In genomic region chr2:161250864-161251436, GRCh38 we compare ENCODE assay signal across 1 cellular context.
TF ChIP-seq lines count a peak whose summit lies in the region.

No MANE protein-coding gene starts in this region.

TF ChIP-seq in HepG2, 621 proteins besides CTCF, POLR2A, EP300 and RAD21 (continued from another document and continues in another):
- TF ChIP-seq PBX2 (CRISPR knock-in tag; IDR thresholded peaks at IDR 0.05) (no peak), STAG1 (CRISPR knock-in tag; IDR thresholded peaks at IDR 0.05) (peak; percentile 75), CENPX (CRISPR knock-in tag; IDR thresholded peaks at IDR 0.05) (no peak), SRSF9 (IDR thresholded peaks at IDR 0.05; ENCODE audit: borderline replicate concordance, insufficient read depth, low read depth, low read length, poor library complexity, severe bottlenecking) (no peak), ZBTB7A (CRISPR knock-in tag; IDR thresholded peaks at IDR 0.05) (no peak), SAP130 (CRISPR knock-in tag; IDR thresholded peaks at IDR 0.05; ENCODE audit: low read depth) (0 out of 2 replicates have a peak, but pooled peaks have one; percentile 19), MBD4 (IDR thresholded peaks at IDR 0.05; ENCODE audit: borderline replicate concordance, low read length) (peak; percentile 51; the same call in 1 of the 2 replicates), HNRNPK (IDR thresholded peaks at IDR 0.05; ENCODE audit: low read depth, low read length, poor library complexity, severe bottlenecking) (no peak), TFDP2 (CRISPR knock-in tag; IDR thresholded peaks at IDR 0.05) (no peak), SUZ12 (IDR thresholded peaks at IDR 0.05; ENCODE audit: low read depth, low read length) (no peak), KDM6A (CRISPR knock-in tag; IDR thresholded peaks at IDR 0.05; ENCODE audit: low read depth) (no peak), E2F5 (CRISPR knock-in tag; conservative IDR thresholded peaks at IDR 0.05) (no peak), YEATS2 (CRISPR knock-in tag; IDR thresholded peaks at IDR 0.05; ENCODE audit: borderline replicate concordance) (no peak), ZNF691 (CRISPR knock-in tag; IDR thresholded peaks at IDR 0.05; ENCODE audit: borderline replicate concordance, low read depth) (no peak), HNRNPLL (IDR thresholded peaks at IDR 0.05; ENCODE audit: low read depth, low read length, poor library complexity, severe bottlenecking) (no peak), ZXDC (CRISPR knock-in tag; IDR thresholded peaks at IDR 0.05) (no peak), FUBP1 (CRISPR knock-in tag; IDR thresholded peaks at IDR 0.05; ENCODE audit: borderline replicate concordance) (no peak), PPARG (CRISPR knock-in tag; conservative IDR thresholded peaks at IDR 0.05) (0 out of 2 replicates have a peak, but pooled peaks have one; percentile 28), ZNF331 (CRISPR knock-in tag; IDR thresholded peaks at IDR 0.05) (0 out of 2 replicates have a peak, but pooled peaks have one; percentile 37), SIX1 (CRISPR knock-in tag; IDR thresholded peaks at IDR 0.05; ENCODE audit: borderline replicate concordance) (no peak), HMG20A (CRISPR knock-in tag; IDR thresholded peaks at IDR 0.05; ENCODE audit: borderline replicate concordance) (peak; percentile 48; the same call in 1 of the 2 replicates), ZNF609 (CRISPR knock-in tag; IDR thresholded peaks at IDR 0.05; ENCODE audit: borderline replicate concordance) (no peak), SMAD3 (CRISPR knock-in tag; IDR thresholded peaks at IDR 0.05) (0 out of 2 replicates have a peak, but pooled peaks have one; percentile 31), HMGXB4 (CRISPR knock-in tag; IDR thresholded peaks at IDR 0.05; ENCODE audit: borderline replicate concordance in 1 of 2, low read depth in 1 of 2) (peak; percentile 43 to 77; a peak in 2 of 4 replicates), ARID5B (CRISPR knock-in tag; IDR thresholded peaks at IDR 0.05) (peak; percentile 41; the same call in 1 of the 2 replicates), ISX (CRISPR knock-in tag; conservative IDR thresholded peaks at IDR 0.05) (no peak), IRF2 (CRISPR knock-in tag; IDR thresholded peaks at IDR 0.05) (0 out of 2 replicates have a peak, but pooled peaks have one; percentile 48), CEBPG (CRISPR knock-in tag; IDR thresholded peaks at IDR 0.05) (0 out of 2 replicates have a peak, but pooled peaks have one; percentile 34)
